Comparison of ENCODE assay signal across 9 cellular contexts in genomic region chr19:8396563-8397203, GRCh38. TPM values are rescaled to one million over a fixed set of nuclear protein-coding genes. Genes with fewer than 3 reads are reported as not detected.
A peak's percentile ranks its signal among the peaks of the same experiment; 100 is the strongest.
DNase-seq lines count a peak whose midpoint lies in the region; ATAC-seq and TF ChIP-seq lines count a peak whose summit lies in the region.
"Had no signal": no experiment of that assay in that cellular context is flagged by ENCODE, and none has a peak within 500 bp of the region (broad histone marks: within the 10 kb centered on the region; RNA-seq: fewer than 3 reads in every experiment).

No MANE protein-coding gene starts in this region.

- no peaks in the 10 kb centered on the region for H3K27me3 Mint-ChIP-seq in activated naive CD4-positive, alpha-beta T cell treated with anti-CD3 and anti-CD28 coated beads, Interleukin-2, amount 10 ng/mL, durations not matched to agents 7 days and 5 days

- TF ChIP-seq POLR2A in prostate gland (IDR thresholded peaks at IDR 0.05): no peak

- no peaks in the 10 kb centered on the region for H3K9me3 Mint-ChIP-seq in activated naive CD4-positive, alpha-beta T cell treated with anti-CD3 and anti-CD28 coated beads, Interleukin-2, amount 10 ng/mL, durations not matched to agents 7 days and 5 days

- H3K27ac Mint-ChIP-seq in activated naive CD4-positive, alpha-beta T cell treated with anti-CD3 and anti-CD28 coated beads, Interleukin-2, amount 10 ng/mL, durations not matched to agents 7 days and 5 days: peak overlapping the region; percentile 29

- intact Hi-C loops in prostate gland (cut with DNase I): no loop called here

- DNase-seq in AG04449 (ENCODE audit: low read depth, low spot score): no peak
- DNase-seq in HAP-1 (ENCODE audit: low spot score in 2 of 2): peak; percentile 79 to 93
- DNase-seq in SKM-1 (lab: John Stamatoyannopoulos, UW; ENCODE audit: unreplicated experiment): peak; percentile 63
- peak; percentile 84 for DNase-seq in activated naive CD4-positive, alpha-beta T cell treated with anti-CD3 and anti-CD28 coated beads, Interleukin-2, amount 10 ng/mL, durations not matched to agents 7 days and 5 days
- peak; percentile 64 for DNase-seq in germinal center (ENCODE audit: low spot score)
- peak; percentile 54 for DNase-seq in prostate gland (ENCODE audit: low spot score)
- DNase-seq in NCI-H187 (lab: John Stamatoyannopoulos, UW): no peak

- CTCF ChIA-PET in AG04449 (lab: Yijun Ruan, JAX): interaction anchor here (1.1 to 7.4 kb wide), 8 partner anchors 13 to 109 kb away, joined by 3 to 121 read pairs (median 6); partner anchors contain the start of gene ANGPTL4
- CTCF ChIA-PET in activated naive CD4-positive, alpha-beta T cell treated with anti-CD3 and anti-CD28 coated beads, Interleukin-2, amount 10 ng/mL, durations not matched to agents 7 days and 5 days (lab: Charles Lee): interaction anchor here (0.6 to 3.0 kb wide), 3 partner anchors 19 to 175 kb away, joined by 3 to 21 read pairs (median 3); no protein-coding TSS in a partner anchor

- peak overlapping the region in 1 of 2 donors; percentile 1 for H3K27ac ChIP-seq in prostate gland

- no peak overlapping the region for H3K4me3 Mint-ChIP-seq in activated naive CD4-positive, alpha-beta T cell treated with anti-CD3 and anti-CD28 coated beads, Interleukin-2, amount 10 ng/mL, durations not matched to agents 7 days and 5 days

- H3K4me1 ChIP-seq in HAP-1 (no peaks in the 10 kb centered on the region), prostate gland (replicated peaks) (peaks cover 11% of the 10 kb centered on the region)

- H3K27me3 ChIP-seq in HAP-1 (ENCODE audit: low read depth) (no peaks in the 10 kb centered on the region), prostate gland (replicated peaks; ENCODE audit: insufficient read depth) (no peaks in the 10 kb centered on the region)

- H3K9me3 ChIP-seq in HAP-1: no peaks in the 10 kb centered on the region
- H3K9me3 ChIP-seq in prostate gland: no peaks in the 10 kb centered on the region

- no peaks in the 10 kb centered on the region for H3K36me3 ChIP-seq in HAP-1 (replicated peaks)
- peaks cover 0 to 6% of the 10 kb centered on the region in 2 donors for H3K36me3 ChIP-seq in prostate gland

- 48% methylated on average over 22 of the region's 22 CpGs for WGBS in prostate gland

- TF ChIP-seq CTCF in AG04449 (IDR thresholded peaks at IDR 0.05; ENCODE audit: insufficient read depth, low read length, missing control alignments): peak; percentile 86
- peak in 3 of 4 experiments; percentile 53 to 63 (median 60) for TF ChIP-seq CTCF in prostate gland (IDR thresholded peaks at IDR 0.05)

- ATAC-seq in HG02870 (IDR thresholded peaks at IDR 0.05; ENCODE audit: unreplicated experiment): no peak

- H3K4me3 ChIP-seq in AG04449 (ENCODE audit: low read depth, low read length) (no peak overlapping the region), HAP-1 (no peak overlapping the region), prostate gland (no peak overlapping the region)
- H3K4me3 ChIP-seq: skin epidermis had no signal

- H3K4me1 Mint-ChIP-seq in activated naive CD4-positive, alpha-beta T cell treated with anti-CD3 and anti-CD28 coated beads, Interleukin-2, amount 10 ng/mL, durations not matched to agents 7 days and 5 days: peaks cover 26% of the 10 kb centered on the region

- peaks cover 8% of the 10 kb centered on the region for H3K36me3 Mint-ChIP-seq in activated naive CD4-positive, alpha-beta T cell treated with anti-CD3 and anti-CD28 coated beads, Interleukin-2, amount 10 ng/mL, durations not matched to agents 7 days and 5 days

- POLR2A ChIA-PET in AG04449 (lab: Yijun Ruan, JAX): no interaction called here

- in situ Hi-C loops in HAP-1 (cut with MboI; ENCODE audit: low sequenced_read_pairs): no loop called here

RNA-seq across cellular contexts. Expression of gene RAB11B, which starts 6.5 kb away (rescaled TPM):
- total RNA-seq in prostate gland: 100 to 1,000 TPM in 1 of 2 donors, 10 to 100 TPM in 1; 60.7 to 103 TPM

RNA-seq across cellular contexts. Expression of gene MARCHF2, which starts 16.4 kb away (rescaled TPM):
- 100 to 1,000 TPM; 119 to 163 TPM for total RNA-seq in prostate gland

RNA-seq across cellular contexts. Expression of gene ANGPTL4, which starts 32.7 kb away (rescaled TPM):
- total RNA-seq in prostate gland: 10 to 100 TPM; 25.7 to 26.4 TPM

RNA-seq across cellular contexts. Expression of gene HNRNPM, which starts 48.1 kb away (rescaled TPM):
- total RNA-seq in prostate gland: 100 to 1,000 TPM; 111 to 147 TPM

RNA-seq across cellular contexts. Expression of gene KANK3, which starts 53.6 kb away (rescaled TPM):
- total RNA-seq in prostate gland: 10 to 100 TPM; 15.4 to 23.8 TPM

Comparison
In these comparisons a context has a peak if more than half of its experiments do, and no peak if none do; other contexts are left out.
1. DNase-seq: peak in HAP-1 (2 of 2), SKM-1 (single experiment), activated naive CD4-positive, alpha-beta T cell treated with anti-CD3 and anti-CD28 coated beads, Interleukin-2, amount 10 ng/mL, durations not matched to agents 7 days and 5 days (single experiment), germinal center (single experiment) and prostate gland (single experiment); none in AG04449 (single experiment) and NCI-H187 (0 of 2).